Comparison of ENCODE assay signal across 9 cellular contexts in the genomic region with DNA sequence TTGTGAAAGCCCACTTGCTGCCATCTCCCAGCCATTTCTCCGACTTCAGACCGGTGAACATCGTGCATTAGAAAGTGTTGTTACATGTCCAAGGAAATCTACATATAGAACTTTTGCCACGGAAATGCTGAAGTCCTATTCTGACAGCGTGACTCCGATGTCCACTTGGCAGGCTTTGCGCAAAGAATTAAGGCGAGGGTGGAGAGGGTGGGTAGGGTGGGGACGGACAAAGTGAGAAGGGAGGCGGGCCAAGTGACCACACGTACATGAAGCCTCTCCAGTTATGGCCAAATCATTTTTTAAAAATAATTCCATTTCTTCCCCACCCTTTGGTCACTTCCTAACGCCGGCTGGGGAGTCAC. TPM values are rescaled to one million over a fixed set of nuclear protein-coding genes. Genes with fewer than 3 reads are reported as not detected.
A peak's percentile ranks its signal among the peaks of the same experiment; 100 is the strongest.
DNase-seq lines count a peak whose midpoint lies in the region; ATAC-seq, FAIRE-seq and TF ChIP-seq lines count a peak whose summit lies in the region.
"Had no signal": no experiment of that assay in that cellular context is flagged by ENCODE, and none has a peak within 500 bp of the region (broad histone marks: within the 10 kb centered on the region; RNA-seq: fewer than 3 reads in every experiment).

No MANE protein-coding gene starts in this region.

- WGBS in GM12878 (ENCODE audit: insufficient coverage, insufficient replicate concordance, low lambda C conversion rate, missing lambda C conversion rate), result 20% methylated on average over 13 of the region's 13 CpGs
- WGBS in mesenchymal stem cell, result 4% methylated on average over 10 of the region's 13 CpGs

- SMC1A ChIA-PET in GM12878 (lab: Charles Lee; ENCODE audit: uncharacterized antibody, unreplicated experiment), result interaction anchor here (1.1 to 3.8 kb wide), 8 partner anchors 10 to 584 kb away, joined by 3 to 21 read pairs (median 5); partner anchors contain the start of gene RIGI

- no peaks in the 10 kb centered on the region for H3K36me3 ChIP-seq in GM12878 (ENCODE audit: control insufficient read depth in 2 of 2, insufficient read depth in 2 of 2, low read length in 1 of 2)
- peaks cover 0 to 22% of the 10 kb centered on the region in 2 experiments for H3K36me3 ChIP-seq in mesenchymal stem cell (ENCODE audit: control insufficient read depth in 1 of 2, insufficient read depth in 2 of 2, low read depth in 1 of 2, low read length in 2 of 2)

- no peak for TF ChIP-seq RAD21 in GM12878 (IDR thresholded peaks at IDR 0.05; ENCODE audit: insufficient read depth, low read depth, low read length)

- no peak for TF ChIP-seq CTCF in GM12878 (IDR thresholded peaks at IDR 0.05 in 2 of 3, conservative IDR thresholded peaks at IDR 0.05 in 1 of 3; ENCODE audit: control insufficient read depth in 2 of 3, extremely low read depth in 1 of 3, insufficient read depth in 1 of 3, low read depth in 3 of 3, low read length in 3 of 3)

- peak overlapping the region; percentile 97 for H3K4me2 ChIP-seq in GM12878 (ENCODE audit: control insufficient read depth, insufficient read depth)
- peak overlapping the region; percentile 73 for H3K4me2 ChIP-seq in mesenchymal stem cell (ENCODE audit: low read length, poor library complexity, severe bottlenecking)

- RAD21 ChIA-PET in GM12878 (lab: Charles Lee; ENCODE audit: unreplicated experiment), result interaction anchor here (0.7 to 4.8 kb wide), 7 partner anchors 10 to 196 kb away, joined by 3 to 21 read pairs (median 5); partner anchors contain the start of gene RIGI

- CTCF ChIA-PET in GM12878 (lab: Yijun Ruan, JAX), result interaction anchor here (1.2 to 6.5 kb wide), 7 partner anchors 52 to 203 kb away, joined by 3 to 102 read pairs (median 5); partner anchors contain the start of genes NDUFB6, RIGI and TOPORS

- peak overlapping the region in 1 of 2 experiments; percentile 52 for H2BK12ac ChIP-seq in mesenchymal stem cell (ENCODE audit: low read length in 2 of 2)

- TF ChIP-seq EP300 in GM12878 (IDR thresholded peaks at IDR 0.05; ENCODE audit: borderline replicate concordance in 1 of 2, control insufficient read depth in 1 of 2, low read depth in 2 of 2, low read length in 2 of 2), result no peak

- peak overlapping the region; percentile 90 for H2BK120ac ChIP-seq in mesenchymal stem cell (ENCODE audit: low read depth, low read length)

- no peak overlapping the region for H4K91ac ChIP-seq in mesenchymal stem cell (ENCODE audit: low read length)

- ATAC-seq in Right ventricle myocardium superior (ENCODE audit: poor library complexity), result peak; percentile 18
- ATAC-seq in Right ventricle myocardium inferior, result no peak
- ATAC-seq in GM12878, result no peak; the same call in 2 of the 3 replicates
- ATAC-seq in HG03565 (IDR thresholded peaks at IDR 0.05; ENCODE audit: unreplicated experiment), result no peak

- no peaks in the 10 kb centered on the region for H4K20me1 ChIP-seq in GM12878 (ENCODE audit: control insufficient read depth, insufficient read depth)

- intact Hi-C loops in Right ventricle myocardium superior (cut with DNase I), result no loop called here
- intact Hi-C loops in Right ventricle myocardium inferior (cut with DNase I), result loop anchor here (1.0 to 2.0 kb wide), 3 partner anchors 49 to 189 kb away; partner anchors contain the start of genes NDUFB6 and RIGI
- intact Hi-C loops in GM12878 (cut with micrococcal nuclease; ENCODE audit: unreplicated experiment), result no loop called here

- no peak for DNase-seq in Right ventricle myocardium superior
- no peak for DNase-seq in Right ventricle myocardium inferior (ENCODE audit: missing footprints)
- no peak for DNase-seq in GM12878 (ENCODE audit: low read depth, low spot score)
- no peak for DNase-seq in mesenchymal stem cell
- no peak for DNase-seq in OCI-M2 (lab: John Stamatoyannopoulos, UW; ENCODE audit: unreplicated experiment)
- DNase-seq in NCI-H128 (lab: John Stamatoyannopoulos, UW; ENCODE audit: unreplicated experiment), result no peak
- DNase-seq in HuH-7 (ENCODE audit: low spot score), result no peak

- peak overlapping the region; percentile 37 to 75 for H3K18ac ChIP-seq in mesenchymal stem cell (ENCODE audit: low read depth in 1 of 2, low read length in 2 of 2)

- no peak for FAIRE-seq in GM12878 (lab: Jason Lieb, UNC)
- FAIRE-seq: colon had no signal

- peak overlapping the region; percentile 46 for H2BK5ac ChIP-seq in mesenchymal stem cell (ENCODE audit: low read depth, low read length, poor library complexity, severe bottlenecking)

- H4K8ac ChIP-seq in mesenchymal stem cell (ENCODE audit: low read length), result peak overlapping the region; percentile 39

- no peak overlapping the region for H2BK15ac ChIP-seq in mesenchymal stem cell (ENCODE audit: low read depth, poor library complexity, severe bottlenecking)

- TF ChIP-seq POLR2A in GM12878 (IDR thresholded peaks at IDR 0.05; ENCODE audit: low read depth, low read length), result no peak

- peak overlapping the region in 1 of 2 experiments; percentile 7 for H3K14ac ChIP-seq in mesenchymal stem cell (ENCODE audit: low read length in 2 of 2)

- H3K9me3 ChIP-seq in GM12878 (replicated peaks; ENCODE audit: control insufficient read depth, insufficient read depth, low read length) (no peaks in the 10 kb centered on the region), mesenchymal stem cell (ENCODE audit: control insufficient read depth, low read length) (no peaks in the 10 kb centered on the region)

- H3K4me1 ChIP-seq in GM12878 (ENCODE audit: control insufficient read depth, insufficient read depth, low read length), result 0 out of 2 replicates have a peak, but pooled peaks cover 3% of the 10 kb centered on the region
- H3K4me1 ChIP-seq in mesenchymal stem cell (ENCODE audit: control insufficient read depth, insufficient read depth, low read depth, low read length), result peaks cover 5% of the 10 kb centered on the region

- H2AK5ac ChIP-seq in mesenchymal stem cell (ENCODE audit: low read length, severe bottlenecking), result no peak overlapping the region

- H3K9ac ChIP-seq in GM12878 (ENCODE audit: control insufficient read depth, insufficient read depth, low read length), result peak overlapping the region; percentile 33; the same call in 1 of the 2 replicates
- peak overlapping the region; percentile 94 for H3K9ac ChIP-seq in mesenchymal stem cell (ENCODE audit: low read length)

- H3K79me2 ChIP-seq in GM12878 (ENCODE audit: control insufficient read depth, insufficient read depth, low read length), result no peaks in the 10 kb centered on the region

- H3K27me3 ChIP-seq in GM12878 (replicated peaks in 1 of 2; ENCODE audit: control insufficient read depth in 2 of 2, insufficient read depth in 2 of 2, low read length in 1 of 2), result no peaks in the 10 kb centered on the region; a peak in 2 of 4 replicates
- no peaks in the 10 kb centered on the region for H3K27me3 ChIP-seq in mesenchymal stem cell (ENCODE audit: control insufficient read depth in 1 of 2, insufficient read depth in 1 of 2, low read length in 2 of 2)

- in situ Hi-C loops in GM12878 (cut with MboI), result loop anchor here (5.0 kb wide), 2 partner anchors 193 to 593 kb away; no protein-coding TSS in a partner anchor

- peak overlapping the region in 1 of 2 experiments; percentile 84 for H3K4ac ChIP-seq in mesenchymal stem cell (ENCODE audit: low read depth in 1 of 2, low read length in 2 of 2)

- peak overlapping the region; percentile 69 for H3K4me3 ChIP-seq in GM12878
- peak overlapping the region; percentile 93 to 98 for H3K4me3 ChIP-seq in mesenchymal stem cell (ENCODE audit: insufficient read depth in 1 of 2, low read depth in 1 of 2, low read length in 2 of 2)

- H3K27ac ChIP-seq in GM12878 (ENCODE audit: control insufficient read depth, insufficient read depth) (no peak overlapping the region), mesenchymal stem cell (ENCODE audit: low read length, poor library complexity, severe bottlenecking) (peak overlapping the region; percentile 74)

- peaks cover 4% of the 10 kb centered on the region for H3K79me1 ChIP-seq in mesenchymal stem cell (replicated peaks; ENCODE audit: low read length, poor library complexity, severe bottlenecking)

- no TSS peak for BruUV-seq in GM12878 (replicated peaks; lab: Mats Ljungman, UMichigan)

- POLR2A ChIA-PET in GM12878 (lab: Charles Lee), result interaction anchor here (0.8 to 2.6 kb wide), 3 partner anchors 141 to 190 kb away, joined by 3 to 9 read pairs (median 9); partner anchors contain the start of genes RIGI, SMIM27 and TOPORS

- H2AFZ ChIP-seq in GM12878 (ENCODE audit: control insufficient read depth, low read depth, low read length) (peak overlapping the region; percentile 78), mesenchymal stem cell (ENCODE audit: low read depth, low read length) (no peak overlapping the region)

- no peak overlapping the region for H3K23ac ChIP-seq in mesenchymal stem cell (ENCODE audit: low read length in 2 of 2)

TF ChIP-seq in GM12878, 131 proteins besides CTCF, POLR2A, EP300 and RAD21:
- TF ChIP-seq MTA2 (IDR thresholded peaks at IDR 0.05; ENCODE audit: low read depth), result no peak
- no peak for TF ChIP-seq NR2F1 (conservative IDR thresholded peaks at IDR 0.05)
- no peak for TF ChIP-seq CBFB (IDR thresholded peaks at IDR 0.05; ENCODE audit: low read depth)
- no peak for TF ChIP-seq NR2C2 (IDR thresholded peaks at IDR 0.05; ENCODE audit: borderline replicate concordance, control insufficient read depth, insufficient read length, low read depth)
- no peak for TF ChIP-seq SMAD5 (IDR thresholded peaks at IDR 0.05; ENCODE audit: low read depth)
TF ChIP-seq in GM12878: peak in this region for 0.

RNA-seq across cellular contexts. Expression of gene ACO1, which starts 0.5 kb away (rescaled TPM):
- 63.0 TPM for total RNA-seq in Right ventricle myocardium superior
- total RNA-seq in Right ventricle myocardium inferior, result 59.5 TPM
- total RNA-seq in GM12878 (2013; cell fraction: nucleolus; rRNA removed), result 1.6 and 1.8 TPM in 2 replicates
- 3.0 and 3.3 TPM in 2 replicates for total RNA-seq in GM12878 (2014; rRNA removed)
- 2.4 and 3.2 TPM in 2 replicates for total RNA-seq in GM12878 (2014; rRNA removed; fragmentation: Illumina TruSeq; extraction: Trizol)
- total RNA-seq in GM12878 (2021), result 3.4 and 3.5 TPM in 2 replicates
- polyA plus RNA-seq in GM12878 (2011; ENCODE audit: low read depth), result 5.2 TPM
- 5.6 and 6.4 TPM in 2 replicates for polyA plus RNA-seq in GM12878 (2011; rRNA removed)
- 4.4 and 4.5 TPM in 2 replicates for polyA plus RNA-seq in GM12878 (2011; cell fraction: cytosol; rRNA removed)
- 3.0 and 3.7 TPM in 2 replicates for polyA plus RNA-seq in GM12878 (2011; cell fraction: nucleus; rRNA removed)
- polyA plus RNA-seq in GM12878 (2012), result 5.9 and 7.7 TPM in 2 replicates
- 3.3 and 3.5 TPM in 2 replicates for polyA plus RNA-seq in GM12878 (2014; fragmentation: Illumina TruSeq; extraction: Trizol)
- polyA plus RNA-seq in GM12878 (2014; fragmentation: Nextera tagmentation; extraction: Ambion mirVana), result under 1 TPM; 0.21 to 0.53 TPM
- 2.5 and 2.9 TPM in 2 replicates for polyA plus RNA-seq in GM12878 (2014; rRNA removed)
- 1 to 10 TPM; 4.2 to 6.5 TPM for polyA plus RNA-seq in GM12878 (2016; fragmentation: Nextera tagmentation; extraction: Ambion mirVana)
- polyA minus RNA-seq in GM12878 (2011; rRNA and poly(A)+ RNA removed), result 7.1 TPM in 2 replicates
- polyA minus RNA-seq in GM12878 (2011; cell fraction: cytosol; rRNA and poly(A)+ RNA removed), result 1.4 and 1.7 TPM in 2 replicates
- 0.97 and 1.1 TPM in 2 replicates for polyA minus RNA-seq in GM12878 (2011; cell fraction: nucleus; rRNA and poly(A)+ RNA removed)
- polyA plus RNA-seq in mesenchymal stem cell (2013, experiment 1 of 2), result 49.5 TPM
- 50.6 TPM for polyA plus RNA-seq in mesenchymal stem cell (2013, experiment 2 of 2)

Comparison
In these comparisons a context has a peak if more than half of its experiments do, and no peak if none do; other contexts are left out.
1. RNA of gene ACO1, which starts 0.5 kb away (total RNA-seq): 63.0 TPM in Right ventricle myocardium superior (single experiment) and 59.5 TPM in Right ventricle myocardium inferior (single experiment); 1.6 to 3.5 TPM in GM12878; every median in the first group is over 10 times any median in the second.